In the genomic region with DNA sequence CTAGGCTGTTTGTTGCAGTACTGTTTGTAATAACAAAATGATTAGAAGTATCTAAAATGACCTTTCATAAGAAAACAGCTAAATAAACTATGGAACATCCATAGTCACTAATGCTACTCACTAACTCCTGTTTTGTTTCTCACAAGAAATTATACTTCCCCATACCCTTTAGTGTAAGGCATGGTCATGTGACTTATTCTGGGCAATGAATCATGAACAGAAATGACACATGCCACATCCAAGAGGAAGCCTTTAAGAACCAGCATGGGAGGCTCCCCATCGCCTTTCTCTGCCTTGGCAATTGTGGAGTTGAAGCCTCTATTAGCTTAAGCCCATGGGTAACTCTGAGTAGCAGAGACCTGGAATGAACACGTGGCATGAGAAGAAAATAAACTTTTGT, we compare ENCODE assay signal across 18 cellular contexts. TPM values are rescaled to one million over a fixed set of nuclear protein-coding genes. Genes with fewer than 3 reads are reported as not detected.
DNase-seq lines count a peak whose midpoint lies in the region; ATAC-seq, FAIRE-seq and TF ChIP-seq lines count a peak whose summit lies in the region.
"Had no signal": no experiment of that assay in that cellular context is flagged by ENCODE, and none has a peak within 500 bp of the region (broad histone marks: within the 10 kb centered on the region; RNA-seq: fewer than 3 reads in every experiment).

No MANE protein-coding gene starts in this region.

- DNase-seq in HT1080 (ENCODE audit: low read depth) (peak; percentile 13), OCI-M1 (lab: John Stamatoyannopoulos, UW) (peak; percentile 32), bronchial epithelial cell (ENCODE audit: low read depth) (peak; percentile 31), upper lobe of left lung (no peak), cerebellar nuclear complex (lab: John Stamatoyannopoulos, UW) (no peak)
- no peak for DNase-seq in stimulated activated naive B cell treated with anti-CD40 and anti-IgM and Interleukin-4, amounts not matched to agents 10 μg/mL and 1 μg/mL and 100 μg/mL, for 72 hours
- DNase-seq: C1 segment of cervical spinal cord, DMS79 treated with DMSO at 0.1 percent for 48 hours, NCI-H1105 treated with DMSO at 0.1 percent for 48 hours, NCI-H1694, Peyer's patch had no signal

- no peak for TF ChIP-seq EP300 in upper lobe of left lung (IDR thresholded peaks at IDR 0.05)

- TF ChIP-seq POLR2A in upper lobe of left lung (IDR thresholded peaks at IDR 0.05): no peak

- no peak overlapping the region for H3K27ac Mint-ChIP-seq in stimulated activated naive B cell treated with anti-CD40 and anti-IgM and Interleukin-4, amounts not matched to agents 10 μg/mL and 1 μg/mL and 100 μg/mL, for 72 hours

- no peak overlapping the region for H3K27ac ChIP-seq in upper lobe of left lung
- H3K27ac ChIP-seq: Peyer's patch, SK-N-MC had no signal

- peaks cover 0 to 8% of the 10 kb centered on the region in 2 donors for H3K27me3 Mint-ChIP-seq in stimulated activated naive B cell treated with anti-CD40 and anti-IgM and Interleukin-4, amounts not matched to agents 10 μg/mL and 1 μg/mL and 100 μg/mL, for 72 hours

- WGBS in upper lobe of left lung, 2 donors: 64 to 66% methylated on average over 2 of the region's 2 CpGs

- no peaks in the 10 kb centered on the region for H3K27me3 ChIP-seq in bronchial epithelial cell (ENCODE audit: control insufficient read depth, insufficient read depth, low read length)
- no peaks in the 10 kb centered on the region for H3K27me3 ChIP-seq in upper lobe of left lung
- H3K27me3 ChIP-seq: Peyer's patch had no signal

- H3K9me3 ChIP-seq in upper lobe of left lung: no peaks in the 10 kb centered on the region
- H3K9me3 ChIP-seq: Peyer's patch had no signal

- H3K4me1 ChIP-seq in upper lobe of left lung: no peaks in the 10 kb centered on the region
- H3K4me1 ChIP-seq: Peyer's patch had no signal

- H3K36me3 ChIP-seq in bronchial epithelial cell (ENCODE audit: control insufficient read depth, insufficient read depth, low read length) (no peaks in the 10 kb centered on the region), upper lobe of left lung (no peaks in the 10 kb centered on the region)
- H3K36me3 ChIP-seq: Peyer's patch had no signal

- H3K4me1 Mint-ChIP-seq in stimulated activated naive B cell treated with anti-CD40 and anti-IgM and Interleukin-4, amounts not matched to agents 10 μg/mL and 1 μg/mL and 100 μg/mL, for 72 hours: no peaks in the 10 kb centered on the region

- no peak overlapping the region for H3K4me3 ChIP-seq in bronchial epithelial cell (ENCODE audit: low read depth, low read length)
- no peak overlapping the region for H3K4me3 ChIP-seq in upper lobe of left lung
- H3K4me3 ChIP-seq: Peyer's patch, SK-N-MC had no signal

- no peaks in the 10 kb centered on the region for H3K36me3 Mint-ChIP-seq in stimulated activated naive B cell treated with anti-CD40 and anti-IgM and Interleukin-4, amounts not matched to agents 10 μg/mL and 1 μg/mL and 100 μg/mL, for 72 hours

- H3K4me3 Mint-ChIP-seq in stimulated activated naive B cell treated with anti-CD40 and anti-IgM and Interleukin-4, amounts not matched to agents 10 μg/mL and 1 μg/mL and 100 μg/mL, for 72 hours: no peak overlapping the region

- no peaks in the 10 kb centered on the region for H3K9me3 Mint-ChIP-seq in stimulated activated naive B cell treated with anti-CD40 and anti-IgM and Interleukin-4, amounts not matched to agents 10 μg/mL and 1 μg/mL and 100 μg/mL, for 72 hours

- ATAC-seq in stimulated activated naive B cell treated with anti-CD40 and anti-IgM and Interleukin-4, amounts not matched to agents 10 μg/mL and 1 μg/mL and 100 μg/mL, for 72 hours (replicated peaks): peak; percentile 39 to 69
- ATAC-seq in upper lobe of left lung (ENCODE audit: low FRiP score in 2 of 2): no peak
- ATAC-seq in GM19395 (IDR thresholded peaks at IDR 0.05; ENCODE audit: unreplicated experiment): no peak
- ATAC-seq: Right ventricle myocardium inferior had no signal

- FAIRE-seq in bronchial epithelial cell (lab: Jason Lieb, UNC): no peak
- FAIRE-seq: GM19239, H1 had no signal

- no peak for TF ChIP-seq CTCF in bronchial epithelial cell (IDR thresholded peaks at IDR 0.05; ENCODE audit: insufficient read depth, low read length, severe bottlenecking)
- TF ChIP-seq CTCF in upper lobe of left lung (IDR thresholded peaks at IDR 0.05): no peak

RNA-seq across cellular contexts. Expression of a gene that starts 49.3 kb away (rescaled TPM):
- not detected in 2 replicates for total RNA-seq in HT1080 (2014; rRNA removed; shearing (Covaris generic))
- polyA plus RNA-seq in HT1080 (2015; cell fraction: cytosol; rRNA removed): under 0.01 and 0.03 TPM in 2 replicates
- 0.02 TPM in 1 of 2 replicates, not detected in the other for polyA plus RNA-seq in HT1080 (2015; cell fraction: nucleus; rRNA removed)
- total RNA-seq in bronchial epithelial cell (under 0.01 TPM in 1 of 2 replicates, not detected in the other), upper lobe of left lung (1 to 10 TPM in 2 of 6 donors, under 1 TPM in 4; 0.30 to 3.2 (median 0.85) TPM)
- total RNA-seq: G401, NCI-H460, Right ventricle myocardium inferior had no signal

Comparison
In these comparisons a context has a peak if more than half of its experiments do, and no peak if none do; other contexts are left out.
1. DNase-seq: peak in HT1080 (single experiment), OCI-M1 (single experiment) and bronchial epithelial cell (single experiment); none in stimulated activated naive B cell treated with anti-CD40 and anti-IgM and Interleukin-4, amounts not matched to agents 10 μg/mL and 1 μg/mL and 100 μg/mL, for 72 hours (single experiment), upper lobe of left lung (0 of 2) and cerebellar nuclear complex (0 of 2).
2. ATAC-seq: peak in stimulated activated naive B cell treated with anti-CD40 and anti-IgM and Interleukin-4, amounts not matched to agents 10 μg/mL and 1 μg/mL and 100 μg/mL, for 72 hours (2 of 2); none in upper lobe of left lung (0 of 2) and GM19395 (single experiment).